In genomic region chr2:20634430-20635095, GRCh38 we compare ENCODE assay signal across 9 cellular contexts. TPM values are rescaled to one million over a fixed set of nuclear protein-coding genes. Genes with fewer than 3 reads are reported as not detected.
A peak's percentile ranks its signal among the peaks of the same experiment; 100 is the strongest.
DNase-seq lines count a peak whose midpoint lies in the region; ATAC-seq and TF ChIP-seq lines count a peak whose summit lies in the region.
"Had no signal": no experiment of that assay in that cellular context is flagged by ENCODE, and none has a peak within 500 bp of the region (broad histone marks: within the 10 kb centered on the region; RNA-seq: fewer than 3 reads in every experiment).

No MANE protein-coding gene starts in this region.

- no peak overlapping the region for H3K27ac Mint-ChIP-seq in glutamatergic neuron (ENCODE audit: unreplicated experiment)
- H3K27ac Mint-ChIP-seq in activated CD4-positive, alpha-beta memory T cell treated with anti-CD3 and anti-CD28 coated beads for 36 hours, result no peak overlapping the region

- no peak overlapping the region for H3K9ac ChIP-seq in adipocyte (ENCODE audit: low read length)

- no peak overlapping the region for H3K4me3 Mint-ChIP-seq in glutamatergic neuron (ENCODE audit: unreplicated experiment)
- no peak overlapping the region for H3K4me3 Mint-ChIP-seq in activated CD4-positive, alpha-beta memory T cell treated with anti-CD3 and anti-CD28 coated beads for 36 hours

- peaks cover 14% of the 10 kb centered on the region for H3K4me1 Mint-ChIP-seq in glutamatergic neuron (ENCODE audit: low read depth, unreplicated experiment)
- no peaks in the 10 kb centered on the region for H3K4me1 Mint-ChIP-seq in activated CD4-positive, alpha-beta memory T cell treated with anti-CD3 and anti-CD28 coated beads for 36 hours (ENCODE audit: low read depth)

- no peaks in the 10 kb centered on the region for H3K27me3 ChIP-seq in adipocyte (replicated peaks; ENCODE audit: control insufficient read depth, insufficient read depth, low read length)
- H3K27me3 ChIP-seq in sigmoid colon, result no peaks in the 10 kb centered on the region
- H3K27me3 ChIP-seq: SJSA1 had no signal

- H3K36me3 Mint-ChIP-seq in glutamatergic neuron (ENCODE audit: unreplicated experiment), result no peaks in the 10 kb centered on the region
- peaks cover 8% of the 10 kb centered on the region for H3K36me3 Mint-ChIP-seq in activated CD4-positive, alpha-beta memory T cell treated with anti-CD3 and anti-CD28 coated beads for 36 hours

- H3K9me3 ChIP-seq in adipocyte (ENCODE audit: control insufficient read depth, low read length) (no peaks in the 10 kb centered on the region), sigmoid colon (no peaks in the 10 kb centered on the region)
- H3K9me3 ChIP-seq: SJSA1 had no signal

- H3K27ac ChIP-seq in sigmoid colon, result peak overlapping the region; percentile 92 to 97 (median 94)
- H3K27ac ChIP-seq: SJSA1 had no signal

- DNase-seq in GM03348 (ENCODE audit: low spot score), result peak; percentile 52
- DNase-seq in adipocyte (ENCODE audit: low read depth), result peak; percentile 71
- peak; percentile 72 for DNase-seq in glomerular visceral epithelial cell (ENCODE audit: extremely low spot score)
- DNase-seq in sigmoid colon, result peak; percentile 86
- no peak for DNase-seq in glutamatergic neuron
- DNase-seq in activated CD4-positive, alpha-beta memory T cell treated with anti-CD3 and anti-CD28 coated beads for 36 hours, result no peak

- H3K4me3 ChIP-seq in adipocyte (ENCODE audit: low read length) (no peak overlapping the region), sigmoid colon (no peak overlapping the region)
- H3K4me3 ChIP-seq: SJSA1 had no signal

- no peak for TF ChIP-seq EP300 in sigmoid colon (IDR thresholded peaks at IDR 0.05)

- H3K9me3 Mint-ChIP-seq in glutamatergic neuron (ENCODE audit: unreplicated experiment), result peaks cover 3% of the 10 kb centered on the region
- H3K9me3 Mint-ChIP-seq in activated CD4-positive, alpha-beta memory T cell treated with anti-CD3 and anti-CD28 coated beads for 36 hours, result no peaks in the 10 kb centered on the region

- ATAC-seq in HG02610 (IDR thresholded peaks at IDR 0.05; ENCODE audit: unreplicated experiment), result no peak
- ATAC-seq in HG03432 (IDR thresholded peaks at IDR 0.05; ENCODE audit: unreplicated experiment), result no peak

- H3K36me3 ChIP-seq in adipocyte (ENCODE audit: control insufficient read depth, insufficient read depth, low read length, severe bottlenecking) (peaks cover 18% of the 10 kb centered on the region), sigmoid colon (peaks cover 0 to 8% (median 3%) of the 10 kb centered on the region in 4 donors)

- no peaks in the 10 kb centered on the region for H3K27me3 Mint-ChIP-seq in glutamatergic neuron (ENCODE audit: unreplicated experiment)
- no peaks in the 10 kb centered on the region for H3K27me3 Mint-ChIP-seq in activated CD4-positive, alpha-beta memory T cell treated with anti-CD3 and anti-CD28 coated beads for 36 hours

- TF ChIP-seq CTCF in sigmoid colon (IDR thresholded peaks at IDR 0.05) (no peak), glutamatergic neuron (IDR thresholded peaks at IDR 0.05; ENCODE audit: partially characterized antibody, unreplicated experiment) (no peak)

- intact Hi-C loops in sigmoid colon (cut with DNase I), result loop anchor here (1.0 to 5.0 kb wide), 3 partner anchors 16 to 142 kb away; no protein-coding TSS in a partner anchor
- intact Hi-C loops in activated CD4-positive, alpha-beta memory T cell treated with anti-CD3 and anti-CD28 coated beads for 36 hours (cut with micrococcal nuclease), result loop anchor here (1.0 kb wide), 1 partner anchor 191 kb away; no protein-coding TSS in a partner anchor

- H3K4me1 ChIP-seq in adipocyte (ENCODE audit: control insufficient read depth, insufficient read depth, low read length) (peaks cover 25% of the 10 kb centered on the region), sigmoid colon (peaks cover 0 to 79% (median 71%) of the 10 kb centered on the region in 4 donors)

- POLR2A ChIA-PET in activated CD4-positive, alpha-beta memory T cell treated with anti-CD3 and anti-CD28 coated beads for 36 hours (lab: Charles Lee), result no interaction called here

- CTCF ChIA-PET in activated CD4-positive, alpha-beta memory T cell treated with anti-CD3 and anti-CD28 coated beads for 36 hours (lab: Charles Lee), result interaction anchor here (1.1 to 3.8 kb wide), 7 partner anchors 8 to 223 kb away, joined by 3 to 19 read pairs (median 14); partner anchors contain the start of genes HS1BP3 and RHOB

- no peak for TF ChIP-seq POLR2A in sigmoid colon (IDR thresholded peaks at IDR 0.05)

- 40 to 70% methylated on average over 10 of the region's 10 CpGs for WGBS in sigmoid colon, 2 donors

RNA-seq across cellular contexts. Expression of gene HS1BP3, which starts 16.3 kb away (rescaled TPM):
- total RNA-seq in sigmoid colon, result 10 to 100 TPM; 32.3 to 54.6 (median 41.8) TPM
- polyA plus RNA-seq in sigmoid colon, result 10 to 100 TPM; 25.2 to 36.3 (median 25.3) TPM
- total RNA-seq in glutamatergic neuron (ENCODE audit: unreplicated experiment), result 23.8 TPM
- total RNA-seq in activated CD4-positive, alpha-beta memory T cell treated with anti-CD3 and anti-CD28 coated beads for 36 hours, result 10 to 100 TPM; 10.1 to 10.4 TPM

RNA-seq across cellular contexts. Expression of gene GDF7, which starts 32.4 kb away (rescaled TPM):
- total RNA-seq in sigmoid colon, result 1 to 10 TPM in 1 of 4 donors, under 1 TPM in 3; 0.49 to 1.6 (median 0.77) TPM
- under 1 TPM; under 0.01 to 0.60 (median under 0.01) TPM for polyA plus RNA-seq in sigmoid colon
- total RNA-seq in glutamatergic neuron (ENCODE audit: unreplicated experiment), result not detected
- total RNA-seq in activated CD4-positive, alpha-beta memory T cell treated with anti-CD3 and anti-CD28 coated beads for 36 hours, result under 1 TPM; 0.02 to 0.05 TPM

Comparison
In these comparisons a context has a peak if more than half of its experiments do, and no peak if none do; other contexts are left out.
1. DNase-seq: peak in GM03348 (single experiment), adipocyte (single experiment), glomerular visceral epithelial cell (single experiment) and sigmoid colon (single experiment); none in glutamatergic neuron (single experiment) and activated CD4-positive, alpha-beta memory T cell treated with anti-CD3 and anti-CD28 coated beads for 36 hours (single experiment).